Comparison of ENCODE assay signal across 5 cellular contexts in the genomic region with DNA sequence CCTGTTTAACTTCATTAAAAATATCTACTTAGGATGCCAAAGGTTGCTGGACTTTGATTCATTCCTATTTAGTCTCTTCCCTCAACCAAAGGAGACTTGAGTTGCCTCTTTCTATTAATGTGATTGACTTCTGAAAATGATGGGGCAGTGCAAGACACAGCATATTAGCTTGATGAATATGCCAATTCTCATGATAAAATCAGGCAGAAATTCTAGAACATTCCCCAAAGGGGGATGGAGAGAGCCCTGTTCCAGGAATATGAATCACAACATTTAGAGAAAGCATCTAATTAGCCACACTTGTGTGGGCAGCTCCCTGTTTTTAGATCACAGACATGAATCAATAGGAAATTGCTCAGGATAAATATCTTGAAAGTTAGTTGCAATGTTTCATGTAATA.
"Had no signal": no experiment of that assay in that cellular context is flagged by ENCODE, and none has a peak within 500 bp of the region (broad histone marks: within the 10 kb centered on the region; RNA-seq: fewer than 3 reads in every experiment).

No MANE protein-coding gene starts in this region.

- H2AFZ ChIP-seq: GM23338 had no signal

- H3K4me2 ChIP-seq: GM23338 had no signal

- ATAC-seq: GM23338, K562 had no signal

- H3K4me3 ChIP-seq: GM23338, K562 had no signal

- DNase-seq: H9, HCEC 1CT, IMR-90 had no signal
